In the genomic region with DNA sequence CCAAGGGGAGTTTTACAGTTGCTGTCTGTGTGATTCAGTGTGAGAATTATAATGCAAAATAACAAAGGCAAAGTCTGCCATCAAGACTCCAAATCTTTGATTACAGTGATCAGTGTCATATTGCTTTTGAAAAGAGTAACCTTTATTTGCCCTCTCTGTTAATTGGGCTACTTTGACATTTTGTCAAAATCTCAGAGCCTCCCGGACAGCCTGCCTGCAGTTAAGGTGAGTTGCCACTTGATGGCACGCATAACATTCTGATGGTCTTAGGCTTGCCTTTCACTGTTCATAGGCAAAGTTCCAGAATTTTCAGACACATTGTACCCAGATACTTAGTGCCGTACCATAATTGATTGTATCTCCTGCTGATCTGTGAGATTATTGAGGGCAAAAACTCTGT, we compare ENCODE assay signal across 8 cellular contexts.
A peak's percentile ranks its signal among the peaks of the same experiment; 100 is the strongest.
DNase-seq lines count a peak whose midpoint lies in the region; TF ChIP-seq lines count a peak whose summit lies in the region.

No MANE protein-coding gene starts in this region.

- no peaks in the 10 kb centered on the region for H3K79me2 ChIP-seq in GM23248 (ENCODE audit: insufficient read depth)

- H3K9me3 ChIP-seq in GM23248 (ENCODE audit: low read depth) = no peaks in the 10 kb centered on the region
- no peaks in the 10 kb centered on the region for H3K9me3 ChIP-seq in BE2C

- TF ChIP-seq CTCF in fibroblast of mammary gland (conservative IDR thresholded peaks at IDR 0.05; ENCODE audit: control insufficient read depth, insufficient read depth, low read depth, low read length) (no peak), BE2C (IDR thresholded peaks at IDR 0.05; ENCODE audit: low read depth, low read length) (no peak)

- 0 out of 2 replicates have a peak, but pooled peaks cover 5% of the 10 kb centered on the region for H3K4me1 ChIP-seq in GM23248 (ENCODE audit: insufficient read depth)
- no peaks in the 10 kb centered on the region for H3K4me1 ChIP-seq in BE2C

- WGBS in GM23248 (ENCODE audit: low coverage in 1 of 2, low lambda C conversion rate in 2 of 2, missing lambda C conversion rate in 2 of 2), 2 experiments = 7 to 8% methylated on average over 3 of the region's 3 CpGs

- H3K36me3 ChIP-seq in GM23248 (ENCODE audit: low read depth) (no peaks in the 10 kb centered on the region), BE2C (no peaks in the 10 kb centered on the region)

- no peak overlapping the region for H3K9ac ChIP-seq in GM23248

- in situ Hi-C loops in Caki2 (cut with HindIII; ENCODE audit: low pct_unique_long_range_greater_than_20kb, low sequenced_read_pairs) = no loop called here
- in situ Hi-C loops in GM23248 (cut with MboI) = no loop called here

- H4K20me1 ChIP-seq in GM23248 (ENCODE audit: insufficient read depth) = no peaks in the 10 kb centered on the region

- peak; percentile 22 for DNase-seq in Caki2 (ENCODE audit: low read depth)
- peak; percentile 16 for DNase-seq in GM23248
- peak; percentile 46 for DNase-seq in NCI-H82 (lab: John Stamatoyannopoulos, UW)
- peak; percentile 5 for DNase-seq in fibroblast of mammary gland (ENCODE audit: low read depth)
- DNase-seq in hypothalamus (lab: John Stamatoyannopoulos, UW) = no peak
- DNase-seq in NCI-H1694 (lab: John Stamatoyannopoulos, UW) = no peak
- DNase-seq in BE2C = no peak
- DNase-seq in GF-D8 (lab: John Stamatoyannopoulos, UW) = no peak

- no peaks in the 10 kb centered on the region for H3K27me3 ChIP-seq in GM23248 (replicated peaks; ENCODE audit: insufficient read depth)
- H3K27me3 ChIP-seq in BE2C = no peaks in the 10 kb centered on the region

- H3K4me3 ChIP-seq in GM23248 (no peak overlapping the region), fibroblast of mammary gland (ENCODE audit: control insufficient read depth, low read depth, low read length) (no peak overlapping the region), BE2C (ENCODE audit: low read depth, low read length) (no peak overlapping the region)

- H3F3A ChIP-seq in GM23248 (ENCODE audit: insufficient read depth) = no peaks in the 10 kb centered on the region

- H2AFZ ChIP-seq in GM23248 = no peak overlapping the region

- H3K4me2 ChIP-seq in GM23248 (ENCODE audit: unreplicated experiment) = no peak overlapping the region

- no peak overlapping the region for H3K27ac ChIP-seq in GM23248

- no peaks in the 10 kb centered on the region for H3K9me2 ChIP-seq in GM23248 (ENCODE audit: insufficient read depth)

Comparison
In these comparisons a context has a peak if more than half of its experiments do, and no peak if none do; other contexts are left out.
1. DNase-seq: peak in Caki2 (single experiment), GM23248 (single experiment), NCI-H82 (single experiment) and fibroblast of mammary gland (single experiment); none in hypothalamus (0 of 51), NCI-H1694 (single experiment), BE2C (single experiment) and GF-D8 (single experiment).